ENCODE assay signal across 27 cellular contexts in the genomic region with DNA sequence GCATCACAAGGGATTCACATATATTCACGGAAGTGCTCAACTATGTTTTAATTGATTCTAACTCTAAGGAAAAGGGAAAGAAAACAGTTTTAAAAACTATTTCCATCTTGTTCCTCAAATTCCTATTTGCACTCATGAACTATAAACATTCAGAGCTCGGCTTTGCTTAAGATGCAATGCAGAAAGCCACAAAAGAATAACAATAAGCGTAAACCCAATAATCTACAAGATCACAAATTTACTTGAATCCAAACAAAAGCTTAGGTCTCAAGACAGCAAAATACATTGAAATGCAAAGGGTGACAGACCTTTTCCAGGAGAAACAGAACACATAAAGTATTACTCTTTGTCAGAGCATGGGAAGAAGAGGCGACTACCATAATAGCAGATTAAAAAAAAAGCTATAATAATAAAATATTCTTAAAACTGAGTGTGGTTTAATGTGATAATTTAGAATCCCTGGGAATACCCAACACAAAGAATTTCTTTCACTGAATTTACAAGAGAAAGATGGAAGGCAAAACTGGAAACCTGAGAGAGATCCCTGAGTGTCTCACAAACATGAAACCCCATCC.
"Had no signal": no experiment of that assay in that cellular context is flagged by ENCODE, and none has a peak within 500 bp of the region (broad histone marks: within the 10 kb centered on the region; RNA-seq: fewer than 3 reads in every experiment).

No MANE protein-coding gene starts in this region.

- H3K4me1 Mint-ChIP-seq: activated CD4-positive, alpha-beta memory T cell treated with anti-CD3 and anti-CD28 coated beads, Interleukin-2, amount 10 ng/mL, durations not matched to agents 7 days and 5 days; activated CD4-positive, alpha-beta T cell treated with anti-CD3 and anti-CD28 coated beads for 36 hours; activated naive CD4-positive, alpha-beta T cell treated with anti-CD3 and anti-CD28 coated beads, Interleukin-2, amount 10 ng/mL, durations not matched to agents 7 days and 5 days; activated naive CD8-positive, alpha-beta T cell treated with anti-CD3 and anti-CD28 coated beads for 36 hours had no signal

- H3K27ac Mint-ChIP-seq: activated CD4-positive, alpha-beta memory T cell treated with anti-CD3 and anti-CD28 coated beads, Interleukin-2, amount 10 ng/mL, durations not matched to agents 7 days and 5 days; activated CD4-positive, alpha-beta T cell treated with anti-CD3 and anti-CD28 coated beads for 36 hours; activated naive CD4-positive, alpha-beta T cell treated with anti-CD3 and anti-CD28 coated beads, Interleukin-2, amount 10 ng/mL, durations not matched to agents 7 days and 5 days; activated naive CD8-positive, alpha-beta T cell treated with anti-CD3 and anti-CD28 coated beads for 36 hours; activated T-cell treated with anti-CD3 and anti-CD28 coated beads, Interleukin-2, amount 50 U/mL, for 72 hours; activated T-helper 2 cell treated with anti-CD3 and anti-CD28 coated beads, Interferon-gamma antibody, Interleukin-2, Interleukin-4, amounts not matched to agents 10 μg/mL and 5 μg/mL and 100 μg/mL, durations not matched to agents 14 hours and 24 hours and 36 hours had no signal

- H3K4me1 ChIP-seq: adrenal gland, breast epithelium had no signal

- H3K36me3 ChIP-seq: adrenal gland, breast epithelium had no signal

- H3K36me3 Mint-ChIP-seq: activated naive CD4-positive, alpha-beta T cell treated with anti-CD3 and anti-CD28 coated beads, Interleukin-2, amount 10 ng/mL, durations not matched to agents 7 days and 5 days; activated naive CD8-positive, alpha-beta T cell treated with anti-CD3 and anti-CD28 coated beads for 36 hours had no signal

- H3K27me3 Mint-ChIP-seq: activated CD4-positive, alpha-beta memory T cell treated with anti-CD3 and anti-CD28 coated beads, Interleukin-2, amount 10 ng/mL, durations not matched to agents 7 days and 5 days; activated CD4-positive, alpha-beta T cell treated with anti-CD3 and anti-CD28 coated beads for 36 hours; activated naive CD4-positive, alpha-beta T cell treated with anti-CD3 and anti-CD28 coated beads, Interleukin-2, amount 10 ng/mL, durations not matched to agents 7 days and 5 days; activated naive CD8-positive, alpha-beta T cell treated with anti-CD3 and anti-CD28 coated beads for 36 hours had no signal

- H3K4me3 Mint-ChIP-seq: activated CD4-positive, alpha-beta memory T cell treated with anti-CD3 and anti-CD28 coated beads, Interleukin-2, amount 10 ng/mL, durations not matched to agents 7 days and 5 days; activated CD4-positive, alpha-beta T cell treated with anti-CD3 and anti-CD28 coated beads for 36 hours; activated naive CD4-positive, alpha-beta T cell treated with anti-CD3 and anti-CD28 coated beads, Interleukin-2, amount 10 ng/mL, durations not matched to agents 7 days and 5 days; activated naive CD8-positive, alpha-beta T cell treated with anti-CD3 and anti-CD28 coated beads for 36 hours; activated T-cell treated with anti-CD3 and anti-CD28 coated beads, Interleukin-2, amount 50 U/mL, for 72 hours had no signal

- H3K4me3 ChIP-seq: adrenal gland, breast epithelium, SK-N-MC had no signal

- H3K9me3 ChIP-seq: adrenal gland, breast epithelium had no signal

- H3K27ac ChIP-seq: adrenal gland, breast epithelium, SK-N-MC, VCaP had no signal

- H3K27me3 ChIP-seq: adrenal gland, breast epithelium had no signal

- DNase-seq: activated CD4-positive, alpha-beta memory T cell treated with anti-CD3 and anti-CD28 coated beads, Interleukin-2, amount 10 ng/mL, durations not matched to agents 7 days and 5 days; activated CD4-positive, alpha-beta T cell treated with anti-CD3 and anti-CD28 coated beads for 36 hours; activated CD4-positive, alpha-beta T cell treated with anti-CD3 and anti-CD28 coated beads, Interleukin-2, amount 50 U/mL, for 1 hour; activated CD8-positive, alpha-beta memory T cell treated with anti-CD3 and anti-CD28 coated beads, Interleukin-2, amount 50 U/mL, for 4 hours; activated gamma-delta T cell treated with Interleukin-2 at 50 U/mL for 16 hours; activated naive CD4-positive, alpha-beta T cell treated with anti-CD3 and anti-CD28 coated beads, Interleukin-2, amount 10 ng/mL, durations not matched to agents 7 days and 5 days; activated naive CD8-positive, alpha-beta T cell treated with anti-CD3 and anti-CD28 coated beads for 36 hours; activated T-cell treated with anti-CD3 and anti-CD28 coated beads, Interleukin-2, amount 50 U/mL, for 72 hours; adrenal gland; anterior cingulate cortex; caudate nucleus; Kasumi-1; KBM-7; NCI-H1105 treated with DMSO at 0.1 percent for 48 hours; NCI-H1436 treated with DMSO at 0.1 percent for 48 hours; NCI-H187 treated with DMSO at 0.1 percent for 48 hours; NCI-H2081 treated with DMSO at 0.1 percent for 48 hours; NCI-H2171; NCI-H226; NCI-H526; NCI-H774; T-helper 1 cell had no signal

- ATAC-seq: activated CD4-positive, alpha-beta T cell treated with anti-CD3 and anti-CD28 coated beads for 36 hours; activated T-cell treated with anti-CD3 and anti-CD28 coated beads, Interleukin-2, amount 50 U/mL, for 72 hours; Right ventricle myocardium inferior had no signal
